11 cellular contexts compared by ENCODE assay signal in genomic region chr7:29606287-29606721, GRCh38. TPM values are rescaled to one million over a fixed set of nuclear protein-coding genes. Genes with fewer than 3 reads are reported as not detected.
DNase-seq lines count a peak whose midpoint lies in the region; ATAC-seq and TF ChIP-seq lines count a peak whose summit lies in the region.
"Had no signal": no experiment of that assay in that cellular context is flagged by ENCODE, and none has a peak within 500 bp of the region (broad histone marks: within the 10 kb centered on the region; RNA-seq: fewer than 3 reads in every experiment).

No MANE protein-coding gene starts in this region.

- no peak for ATAC-seq in GM21367 (IDR thresholded peaks at IDR 0.05; ENCODE audit: unreplicated experiment)
- ATAC-seq in HG03280 (IDR thresholded peaks at IDR 0.05; ENCODE audit: unreplicated experiment) = no peak

- TF ChIP-seq POLR2A in breast epithelium (IDR thresholded peaks at IDR 0.05) = no peak
- TF ChIP-seq POLR2A in adrenal gland (IDR thresholded peaks at IDR 0.05) = no peak

- H3K27ac Mint-ChIP-seq in MCF 10A (ENCODE audit: low read depth, unreplicated experiment) (peak overlapping the region; percentile 75), type B pancreatic cell (peak overlapping the region; percentile 90)
- H3K27ac Mint-ChIP-seq: activated naive CD8-positive, alpha-beta T cell had no signal

- H3K4me3 Mint-ChIP-seq in MCF 10A (ENCODE audit: unreplicated experiment) (peak overlapping the region; percentile 15), type B pancreatic cell (peak overlapping the region; percentile 20)
- H3K4me3 Mint-ChIP-seq: activated naive CD8-positive, alpha-beta T cell had no signal

- WGBS in adrenal gland, 4 donors = 37 to 53% (median 48%) methylated on average over 3 to 4 of the region's 4 CpGs

- intact Hi-C loops in MCF 10A (cut with micrococcal nuclease) = no loop called here
- intact Hi-C loops in breast epithelium (cut with DNase I; ENCODE audit: low total_unique reads) = no loop called here
- intact Hi-C loops in adrenal gland (cut with DNase I) = no loop called here

- H3K36me3 Mint-ChIP-seq in MCF 10A (ENCODE audit: insufficient read depth, unreplicated experiment) = no peaks in the 10 kb centered on the region
- H3K36me3 Mint-ChIP-seq in type B pancreatic cell = no peaks in the 10 kb centered on the region
- H3K36me3 Mint-ChIP-seq: activated naive CD8-positive, alpha-beta T cell had no signal

- no peak for TF ChIP-seq CTCF in MCF 10A (IDR thresholded peaks at IDR 0.05; ENCODE audit: unreplicated experiment)
- no peak for TF ChIP-seq CTCF in breast epithelium (IDR thresholded peaks at IDR 0.05)
- no peak for TF ChIP-seq CTCF in adrenal gland (IDR thresholded peaks at IDR 0.05)
- TF ChIP-seq CTCF in type B pancreatic cell (conservative IDR thresholded peaks at IDR 0.05) = no peak

- peak; percentile 68 for DNase-seq in MCF 10A (ENCODE audit: unreplicated experiment)
- no peak for DNase-seq in breast epithelium (ENCODE audit: low spot score in 2 of 2)
- DNase-seq in adrenal gland = peak in 5 of 7 donors; percentile 28 to 65 (median 37)
- DNase-seq in hepatic stellate cell (ENCODE audit: low spot score) = peak; percentile 43
- DNase-seq in type B pancreatic cell (ENCODE audit: extremely low spot score, unreplicated experiment) = no peak
- no peak for DNase-seq in NCI-H2227 (lab: John Stamatoyannopoulos, UW; ENCODE audit: unreplicated experiment)
- DNase-seq: NCI-H510A had no signal

- H3K36me3 ChIP-seq in breast epithelium (no peaks in the 10 kb centered on the region), adrenal gland (replicated peaks in 1 of 2) (no peaks in the 10 kb centered on the region)
- H3K36me3 ChIP-seq: prostate gland had no signal

- H3K9me3 Mint-ChIP-seq in MCF 10A (ENCODE audit: unreplicated experiment) = peaks cover 7% of the 10 kb centered on the region
- no peaks in the 10 kb centered on the region for H3K9me3 Mint-ChIP-seq in type B pancreatic cell

- H3K27me3 ChIP-seq in breast epithelium (no peaks in the 10 kb centered on the region), adrenal gland (no peaks in the 10 kb centered on the region)

- H3K27me3 Mint-ChIP-seq in MCF 10A (ENCODE audit: insufficient read depth, unreplicated experiment) (no peaks in the 10 kb centered on the region), type B pancreatic cell (no peaks in the 10 kb centered on the region)

- CTCF ChIA-PET in MCF 10A (lab: Yijun Ruan, JAX) = interaction anchor here (0.7 to 1.4 kb wide), 7 partner anchors 13 to 500 kb away, joined by 3 to 6 read pairs (median 3); no protein-coding TSS in a partner anchor

- no peak overlapping the region for H3K4me3 ChIP-seq in breast epithelium
- H3K4me3 ChIP-seq in adrenal gland = no peak overlapping the region
- H3K4me3 ChIP-seq: prostate gland had no signal

- H3K4me1 ChIP-seq in breast epithelium = no peaks in the 10 kb centered on the region
- no peaks in the 10 kb centered on the region for H3K4me1 ChIP-seq in adrenal gland (replicated peaks in 1 of 2)
- H3K4me1 ChIP-seq: prostate gland had no signal

- POLR2A ChIA-PET in MCF 10A (lab: Yijun Ruan, JAX) = interaction anchor here (1.3 to 5.9 kb wide), 10 partner anchors 8 to 493 kb away, joined by 3 to 58 read pairs (median 6); partner anchors contain the start of genes PLEKHA8 and PRR15

- H3K27ac ChIP-seq in breast epithelium = no peak overlapping the region
- peak overlapping the region in 1 of 5 donors; percentile 11 for H3K27ac ChIP-seq in adrenal gland
- H3K27ac ChIP-seq: prostate gland had no signal

- H3K9me3 ChIP-seq in breast epithelium = no peaks in the 10 kb centered on the region
- H3K9me3 ChIP-seq in adrenal gland (replicated peaks in 1 of 3) = no peaks in the 10 kb centered on the region
- H3K9me3 ChIP-seq: prostate gland had no signal

- no TSS peak for BruUV-seq in MCF 10A (replicated peaks; lab: Mats Ljungman, UMichigan)

- H3K4me1 Mint-ChIP-seq in MCF 10A (ENCODE audit: insufficient read depth, unreplicated experiment) = peaks cover 31% of the 10 kb centered on the region
- H3K4me1 Mint-ChIP-seq in type B pancreatic cell (ENCODE audit: unreplicated experiment) = peaks cover 26% of the 10 kb centered on the region

RNA-seq across cellular contexts. Expression of gene PRR15, which starts 42.7 kb away (rescaled TPM):
- total RNA-seq in MCF 10A (2022) (6.8 and 8.0 TPM in 2 replicates), breast epithelium (10 to 100 TPM in 2 of 3 donors, under 1 TPM in 1; 0.64 to 13.2 (median 11.8) TPM), adrenal gland (1 to 10 TPM in 5 of 8 donors, under 1 TPM in 3; 0.26 to 2.2 (median 1.1) TPM), type B pancreatic cell (ENCODE audit: low replicate concordance) (10.8 and 36.0 TPM in 2 replicates)
- polyA plus RNA-seq in adrenal gland = 1 to 10 TPM in 2 of 3 donors, under 1 TPM in 1; 0.31 to 1.4 (median 1.0) TPM

Comparison
In these comparisons a context has a peak if more than half of its experiments do, and no peak if none do; other contexts are left out.
1. DNase-seq: peak in MCF 10A (single experiment), adrenal gland (5 of 7) and hepatic stellate cell (single experiment); none in breast epithelium (0 of 2), type B pancreatic cell (single experiment) and NCI-H2227 (single experiment).